ENCODE assay signal across 17 cellular contexts in genomic region chr3:122916084-122916483, GRCh38.
"Had no signal": no experiment of that assay in that cellular context is flagged by ENCODE, and none has a peak within 500 bp of the region (broad histone marks: within the 10 kb centered on the region; RNA-seq: fewer than 3 reads in every experiment).

No MANE protein-coding gene starts in this region.

- H3K4me1 ChIP-seq: body of pancreas, pancreas, right lobe of liver had no signal

- H3K36me3 Mint-ChIP-seq: naive thymus-derived CD4-positive, alpha-beta T cell had no signal

- H3K4me3 Mint-ChIP-seq: activated B cell treated with CpG ODN at 0.5 μM for 24 hours; activated CD4-positive, alpha-beta T cell treated with anti-CD3 and anti-CD28 coated beads, Interleukin-2, amount 10 ng/mL, durations not matched to agents 24 days and 14 days; activated T-helper 17 cell treated with anti-CD3 and anti-CD28 coated beads, Interleukin-2, amount 50 U/mL, for 72 hours; naive thymus-derived CD4-positive, alpha-beta T cell; T-helper 2 cell treated with Interferon-gamma antibody and Interleukin-4, amounts not matched to agents 5 μg/mL and 100 μg/mL, for 36 hours had no signal

- H3K27ac Mint-ChIP-seq: activated B cell treated with CpG ODN at 0.5 μM for 24 hours; activated CD4-positive, alpha-beta T cell treated with anti-CD3 and anti-CD28 coated beads, Interleukin-2, amount 10 ng/mL, durations not matched to agents 24 days and 14 days; activated T-helper 17 cell treated with anti-CD3 and anti-CD28 coated beads, Interleukin-2, amount 50 U/mL, for 72 hours; naive thymus-derived CD4-positive, alpha-beta T cell; T-helper 2 cell treated with Interferon-gamma antibody and Interleukin-4, amounts not matched to agents 5 μg/mL and 100 μg/mL, for 36 hours had no signal

- H3K4me3 ChIP-seq: body of pancreas, mucosa of descending colon, pancreas, right lobe of liver had no signal

- H3K27me3 ChIP-seq: body of pancreas, right lobe of liver had no signal

- H3K36me3 ChIP-seq: pancreas, right lobe of liver had no signal

- H3K27ac ChIP-seq: body of pancreas, pancreas, right lobe of liver had no signal

- DNase-seq: activated B cell treated with CpG ODN at 0.5 μM for 24 hours; activated CD4-positive, alpha-beta T cell treated with anti-CD3 and anti-CD28 coated beads, Interleukin-2, amount 10 ng/mL, durations not matched to agents 24 days and 14 days; activated naive CD4-positive, alpha-beta T cell; activated T-cell treated with anti-CD3 and anti-CD28 coated beads for 4 hours; body of pancreas; caudate nucleus; foreskin fibroblast; mesenchymal stem cell; mucosa of descending colon; naive thymus-derived CD4-positive, alpha-beta T cell; pancreas; right lobe of liver; small intestine; stimulated activated CD4-positive, alpha-beta T cell treated with anti-CD3 and anti-CD28 coated beads, Interleukin-15, amount 100 ng/mL, for 24 hours; stimulated activated CD4-positive, alpha-beta T cell treated with anti-CD3 and anti-CD28 coated beads, Interleukin-4, amount 100 ng/mL, for 1 hour had no signal

- H3K9me3 ChIP-seq: body of pancreas, mucosa of descending colon, pancreas, right lobe of liver had no signal

- H3K4me1 Mint-ChIP-seq: activated CD4-positive, alpha-beta T cell treated with anti-CD3 and anti-CD28 coated beads, Interleukin-2, amount 10 ng/mL, durations not matched to agents 24 days and 14 days; activated T-helper 17 cell treated with anti-CD3 and anti-CD28 coated beads, Interleukin-2, amount 50 U/mL, for 72 hours had no signal

- H3K9me3 Mint-ChIP-seq: activated B cell treated with CpG ODN at 0.5 μM for 24 hours; activated CD4-positive, alpha-beta T cell treated with anti-CD3 and anti-CD28 coated beads, Interleukin-2, amount 10 ng/mL, durations not matched to agents 24 days and 14 days; activated T-helper 17 cell treated with anti-CD3 and anti-CD28 coated beads, Interleukin-2, amount 50 U/mL, for 72 hours; T-helper 2 cell treated with Interferon-gamma antibody and Interleukin-4, amounts not matched to agents 5 μg/mL and 100 μg/mL, for 36 hours had no signal

- ATAC-seq: body of pancreas; mucosa of descending colon; naive thymus-derived CD4-positive, alpha-beta T cell; pancreas; right lobe of liver had no signal
